In the genomic region with DNA sequence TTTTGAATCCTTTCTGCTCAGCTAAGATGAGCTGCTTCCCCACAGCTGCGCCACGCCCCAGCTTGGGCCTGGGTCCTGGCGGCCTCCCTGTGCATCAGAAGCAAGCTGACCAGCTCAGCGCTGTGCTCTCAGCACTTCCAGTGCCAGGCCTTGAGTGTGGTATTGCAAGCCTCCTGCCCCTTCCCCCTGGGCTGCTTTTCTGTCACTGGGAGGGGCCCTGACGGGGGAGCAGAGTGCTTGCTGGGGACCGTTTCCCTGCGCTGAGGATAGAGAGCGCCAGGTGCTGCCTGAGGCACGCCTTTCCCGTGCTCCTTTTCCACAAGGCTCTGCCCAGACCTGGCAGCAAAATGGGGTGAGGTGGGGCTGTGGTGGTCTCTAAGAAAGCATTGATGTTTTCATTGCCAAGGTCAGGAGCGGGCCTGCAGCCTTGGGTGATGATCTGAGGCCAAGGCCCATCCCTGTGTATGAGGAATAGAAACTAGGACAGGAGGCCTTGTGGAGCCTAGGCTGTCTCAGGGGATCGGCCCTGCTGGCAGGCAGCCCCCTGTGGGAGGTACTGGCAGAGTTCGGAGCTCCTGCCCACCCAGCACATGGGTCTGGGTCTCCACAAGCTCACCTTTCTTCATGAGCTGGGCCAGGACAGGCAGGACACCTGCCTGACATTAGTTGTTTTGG, we compare ENCODE assay signal across 1 cellular context.
TF ChIP-seq lines count a peak whose summit lies in the region.

No MANE protein-coding gene starts in this region.

TF ChIP-seq in HepG2, 621 proteins besides CTCF, POLR2A, EP300 and RAD21 (continued from another document):
- TF ChIP-seq, protein P1, sequence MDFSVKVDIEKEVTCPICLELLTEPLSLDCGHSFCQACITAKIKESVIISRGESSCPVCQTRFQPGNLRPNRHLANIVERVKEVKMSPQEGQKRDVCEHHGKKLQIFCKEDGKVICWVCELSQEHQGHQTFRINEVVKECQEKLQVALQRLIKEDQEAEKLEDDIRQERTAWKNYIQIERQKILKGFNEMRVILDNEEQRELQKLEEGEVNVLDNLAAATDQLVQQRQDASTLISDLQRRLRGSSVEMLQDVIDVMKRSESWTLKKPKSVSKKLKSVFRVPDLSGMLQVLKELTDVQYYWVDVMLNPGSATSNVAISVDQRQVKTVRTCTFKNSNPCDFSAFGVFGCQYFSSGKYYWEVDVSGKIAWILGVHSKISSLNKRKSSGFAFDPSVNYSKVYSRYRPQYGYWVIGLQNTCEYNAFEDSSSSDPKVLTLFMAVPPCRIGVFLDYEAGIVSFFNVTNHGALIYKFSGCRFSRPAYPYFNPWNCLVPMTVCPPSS (IDR thresholded peaks at IDR 0.05), result no peak
- TF ChIP-seq HES4 (CRISPR knock-in tag; IDR thresholded peaks at IDR 0.05; ENCODE audit: borderline replicate concordance), result 0 out of 2 replicates have a peak, but pooled peaks have one; percentile 21
- no peak for TF ChIP-seq ZNF589 (CRISPR knock-in tag; conservative IDR thresholded peaks at IDR 0.05)
- TF ChIP-seq, protein P2, sequence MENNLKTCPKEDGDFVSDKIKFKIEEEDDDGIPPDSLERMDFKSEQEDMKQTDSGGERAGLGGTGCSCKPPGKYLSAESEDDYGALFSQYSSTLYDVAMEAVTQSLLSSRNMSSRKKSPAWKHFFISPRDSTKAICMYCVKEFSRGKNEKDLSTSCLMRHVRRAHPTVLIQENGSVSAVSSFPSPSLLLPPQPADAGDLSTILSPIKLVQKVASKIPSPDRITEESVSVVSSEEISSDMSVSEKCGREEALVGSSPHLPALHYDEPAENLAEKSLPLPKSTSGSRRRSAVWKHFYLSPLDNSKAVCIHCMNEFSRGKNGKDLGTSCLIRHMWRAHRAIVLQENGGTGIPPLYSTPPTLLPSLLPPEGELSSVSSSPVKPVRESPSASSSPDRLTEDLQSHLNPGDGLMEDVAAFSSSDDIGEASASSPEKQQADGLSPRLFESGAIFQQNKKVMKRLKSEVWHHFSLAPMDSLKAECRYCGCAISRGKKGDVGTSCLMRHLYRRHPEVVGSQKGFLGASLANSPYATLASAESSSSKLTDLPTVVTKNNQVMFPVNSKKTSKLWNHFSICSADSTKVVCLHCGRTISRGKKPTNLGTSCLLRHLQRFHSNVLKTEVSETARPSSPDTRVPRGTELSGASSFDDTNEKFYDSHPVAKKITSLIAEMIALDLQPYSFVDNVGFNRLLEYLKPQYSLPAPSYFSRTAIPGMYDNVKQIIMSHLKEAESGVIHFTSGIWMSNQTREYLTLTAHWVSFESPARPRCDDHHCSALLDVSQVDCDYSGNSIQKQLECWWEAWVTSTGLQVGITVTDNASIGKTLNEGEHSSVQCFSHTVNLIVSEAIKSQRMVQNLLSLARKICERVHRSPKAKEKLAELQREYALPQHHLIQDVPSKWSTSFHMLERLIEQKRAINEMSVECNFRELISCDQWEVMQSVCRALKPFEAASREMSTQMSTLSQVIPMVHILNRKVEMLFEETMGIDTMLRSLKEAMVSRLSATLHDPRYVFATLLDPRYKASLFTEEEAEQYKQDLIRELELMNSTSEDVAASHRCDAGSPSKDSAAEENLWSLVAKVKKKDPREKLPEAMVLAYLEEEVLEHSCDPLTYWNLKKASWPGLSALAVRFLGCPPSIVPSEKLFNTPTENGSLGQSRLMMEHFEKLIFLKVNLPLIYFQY (CRISPR knock-in tag; IDR thresholded peaks at IDR 0.05; ENCODE audit: borderline replicate concordance), result no peak
- 0 out of 2 replicates have a peak, but pooled peaks have one; percentile 13 for TF ChIP-seq AHR (CRISPR knock-in tag; IDR thresholded peaks at IDR 0.05)
- TF ChIP-seq, protein P3, sequence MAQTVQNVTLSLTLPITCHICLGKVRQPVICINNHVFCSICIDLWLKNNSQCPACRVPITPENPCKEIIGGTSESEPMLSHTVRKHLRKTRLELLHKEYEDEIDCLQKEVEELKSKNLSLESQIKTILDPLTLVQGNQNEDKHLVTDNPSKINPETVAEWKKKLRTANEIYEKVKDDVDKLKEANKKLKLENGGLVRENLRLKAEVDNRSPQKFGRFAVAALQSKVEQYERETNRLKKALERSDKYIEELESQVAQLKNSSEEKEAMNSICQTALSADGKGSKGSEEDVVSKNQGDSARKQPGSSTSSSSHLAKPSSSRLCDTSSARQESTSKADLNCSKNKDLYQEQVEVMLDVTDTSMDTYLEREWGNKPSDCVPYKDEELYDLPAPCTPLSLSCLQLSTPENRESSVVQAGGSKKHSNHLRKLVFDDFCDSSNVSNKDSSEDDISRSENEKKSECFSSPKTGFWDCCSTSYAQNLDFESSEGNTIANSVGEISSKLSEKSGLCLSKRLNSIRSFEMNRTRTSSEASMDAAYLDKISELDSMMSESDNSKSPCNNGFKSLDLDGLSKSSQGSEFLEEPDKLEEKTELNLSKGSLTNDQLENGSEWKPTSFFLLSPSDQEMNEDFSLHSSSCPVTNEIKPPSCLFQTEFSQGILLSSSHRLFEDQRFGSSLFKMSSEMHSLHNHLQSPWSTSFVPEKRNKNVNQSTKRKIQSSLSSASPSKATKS (CRISPR knock-in tag; IDR thresholded peaks at IDR 0.05), result no peak
- TF ChIP-seq NCOR1 (IDR thresholded peaks at IDR 0.05; ENCODE audit: borderline replicate concordance, low read length), result no peak
- TF ChIP-seq, protein P4, sequence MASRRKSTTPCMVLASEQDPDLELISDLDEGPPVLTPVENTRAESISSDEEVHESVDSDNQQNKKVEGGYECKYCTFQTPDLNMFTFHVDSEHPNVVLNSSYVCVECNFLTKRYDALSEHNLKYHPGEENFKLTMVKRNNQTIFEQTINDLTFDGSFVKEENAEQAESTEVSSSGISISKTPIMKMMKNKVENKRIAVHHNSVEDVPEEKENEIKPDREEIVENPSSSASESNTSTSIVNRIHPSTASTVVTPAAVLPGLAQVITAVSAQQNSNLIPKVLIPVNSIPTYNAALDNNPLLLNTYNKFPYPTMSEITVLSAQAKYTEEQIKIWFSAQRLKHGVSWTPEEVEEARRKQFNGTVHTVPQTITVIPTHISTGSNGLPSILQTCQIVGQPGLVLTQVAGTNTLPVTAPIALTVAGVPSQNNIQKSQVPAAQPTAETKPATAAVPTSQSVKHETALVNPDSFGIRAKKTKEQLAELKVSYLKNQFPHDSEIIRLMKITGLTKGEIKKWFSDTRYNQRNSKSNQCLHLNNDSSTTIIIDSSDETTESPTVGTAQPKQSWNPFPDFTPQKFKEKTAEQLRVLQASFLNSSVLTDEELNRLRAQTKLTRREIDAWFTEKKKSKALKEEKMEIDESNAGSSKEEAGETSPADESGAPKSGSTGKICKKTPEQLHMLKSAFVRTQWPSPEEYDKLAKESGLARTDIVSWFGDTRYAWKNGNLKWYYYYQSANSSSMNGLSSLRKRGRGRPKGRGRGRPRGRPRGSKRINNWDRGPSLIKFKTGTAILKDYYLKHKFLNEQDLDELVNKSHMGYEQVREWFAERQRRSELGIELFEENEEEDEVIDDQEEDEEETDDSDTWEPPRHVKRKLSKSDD (CRISPR knock-in tag; IDR thresholded peaks at IDR 0.05; ENCODE audit: low read depth), result no peak
- peak; percentile 67 for TF ChIP-seq RBM22 (optimal IDR thresholded peaks at IDR 0.05; ENCODE audit: low read length)
- TF ChIP-seq, protein P5, sequence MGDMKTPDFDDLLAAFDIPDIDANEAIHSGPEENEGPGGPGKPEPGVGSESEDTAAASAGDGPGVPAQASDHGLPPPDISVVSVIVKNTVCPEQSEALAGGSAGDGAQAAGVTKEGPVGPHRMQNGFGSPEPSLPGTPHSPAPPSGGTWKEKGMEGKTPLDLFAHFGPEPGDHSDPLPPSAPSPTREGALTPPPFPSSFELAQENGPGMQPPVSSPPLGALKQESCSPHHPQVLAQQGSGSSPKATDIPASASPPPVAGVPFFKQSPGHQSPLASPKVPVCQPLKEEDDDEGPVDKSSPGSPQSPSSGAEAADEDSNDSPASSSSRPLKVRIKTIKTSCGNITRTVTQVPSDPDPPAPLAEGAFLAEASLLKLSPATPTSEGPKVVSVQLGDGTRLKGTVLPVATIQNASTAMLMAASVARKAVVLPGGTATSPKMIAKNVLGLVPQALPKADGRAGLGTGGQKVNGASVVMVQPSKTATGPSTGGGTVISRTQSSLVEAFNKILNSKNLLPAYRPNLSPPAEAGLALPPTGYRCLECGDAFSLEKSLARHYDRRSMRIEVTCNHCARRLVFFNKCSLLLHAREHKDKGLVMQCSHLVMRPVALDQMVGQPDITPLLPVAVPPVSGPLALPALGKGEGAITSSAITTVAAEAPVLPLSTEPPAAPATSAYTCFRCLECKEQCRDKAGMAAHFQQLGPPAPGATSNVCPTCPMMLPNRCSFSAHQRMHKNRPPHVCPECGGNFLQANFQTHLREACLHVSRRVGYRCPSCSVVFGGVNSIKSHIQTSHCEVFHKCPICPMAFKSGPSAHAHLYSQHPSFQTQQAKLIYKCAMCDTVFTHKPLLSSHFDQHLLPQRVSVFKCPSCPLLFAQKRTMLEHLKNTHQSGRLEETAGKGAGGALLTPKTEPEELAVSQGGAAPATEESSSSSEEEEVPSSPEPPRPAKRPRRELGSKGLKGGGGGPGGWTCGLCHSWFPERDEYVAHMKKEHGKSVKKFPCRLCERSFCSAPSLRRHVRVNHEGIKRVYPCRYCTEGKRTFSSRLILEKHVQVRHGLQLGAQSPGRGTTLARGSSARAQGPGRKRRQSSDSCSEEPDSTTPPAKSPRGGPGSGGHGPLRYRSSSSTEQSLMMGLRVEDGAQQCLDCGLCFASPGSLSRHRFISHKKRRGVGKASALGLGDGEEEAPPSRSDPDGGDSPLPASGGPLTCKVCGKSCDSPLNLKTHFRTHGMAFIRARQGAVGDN (CRISPR knock-in tag; IDR thresholded peaks at IDR 0.05), result peak; percentile 9; the same call in 1 of the 2 replicates
- TF ChIP-seq CENPX (CRISPR knock-in tag; IDR thresholded peaks at IDR 0.05), result no peak
- TF ChIP-seq POLR2G (IDR thresholded peaks at IDR 0.05; ENCODE audit: low read depth, low read length), result 0 out of 2 replicates have a peak, but pooled peaks have one; percentile 20
- TF ChIP-seq ZSCAN30 (CRISPR knock-in tag; IDR thresholded peaks at IDR 0.05), result no peak
